20 cellular contexts compared by ENCODE assay signal in the genomic region with DNA sequence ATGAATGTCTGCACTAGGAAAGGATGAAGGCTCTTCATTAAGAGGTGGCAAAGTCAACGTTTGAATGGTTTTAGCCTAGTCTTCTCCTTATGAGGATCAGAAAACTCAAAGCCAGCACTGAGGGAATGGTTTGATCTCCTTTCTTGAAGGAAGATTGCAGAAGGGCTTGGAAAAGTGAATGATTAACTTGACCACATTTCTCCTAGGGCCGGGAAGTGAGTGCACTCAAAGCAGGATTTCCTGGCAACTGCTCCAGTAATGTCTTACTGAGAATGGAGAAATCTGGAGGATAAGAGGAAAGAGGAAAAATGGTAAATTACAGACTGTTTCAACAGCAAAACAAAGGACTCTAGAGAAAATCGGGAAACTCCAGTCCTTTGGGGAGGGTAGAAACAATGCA.
DNase-seq lines count a peak whose midpoint lies in the region; ATAC-seq, FAIRE-seq and TF ChIP-seq lines count a peak whose summit lies in the region.
"Had no signal": no experiment of that assay in that cellular context is flagged by ENCODE, and none has a peak within 500 bp of the region (broad histone marks: within the 10 kb centered on the region; RNA-seq: fewer than 3 reads in every experiment).

No MANE protein-coding gene starts in this region.

- TF ChIP-seq CTCF in A549 (IDR thresholded peaks at IDR 0.05) (no peak), RWPE2 (IDR thresholded peaks at IDR 0.05; ENCODE audit: poor library complexity, severe bottlenecking) (no peak), left lung (IDR thresholded peaks at IDR 0.05) (no peak)
- no peak for TF ChIP-seq CTCF in CD4-positive, alpha-beta T cell (IDR thresholded peaks at IDR 0.05)

- no peak overlapping the region for H3K4me3 Mint-ChIP-seq in CD4-positive, alpha-beta T cell

- TF ChIP-seq POLR2A in A549 (IDR thresholded peaks at IDR 0.05; ENCODE audit: low read length), result no peak

- no peak overlapping the region for H3K27ac Mint-ChIP-seq in CD4-positive, alpha-beta T cell

- peaks cover 10% of the 10 kb centered on the region for H3K27me3 Mint-ChIP-seq in CD4-positive, alpha-beta T cell

- CTCF ChIA-PET in A549 (lab: Yijun Ruan, JAX), result interaction anchor here (1.5 to 5.8 kb wide), 5 partner anchors 81 to 275 kb away, joined by 4 to 78 read pairs (median 21); a partner anchor contains a TSS
- CTCF ChIA-PET in CD4-positive, alpha-beta T cell (lab: Charles Lee), result no interaction called here

- peak; percentile 90 for FAIRE-seq in A549 (lab: Jason Lieb, UNC)
- FAIRE-seq: GM12878 had no signal

- H3K27me3 ChIP-seq in RWPE2 (ENCODE audit: insufficient read depth, poor library complexity, severe bottlenecking) (no peaks in the 10 kb centered on the region), left lung (no peaks in the 10 kb centered on the region)
- no peaks in the 10 kb centered on the region for H3K27me3 ChIP-seq in CD4-positive, alpha-beta T cell (ENCODE audit: control insufficient read depth, insufficient read depth, low read length)

- DNase-seq in A549 (ENCODE audit: low read depth in 1 of 2, low spot score in 1 of 2) (peak in 1 of 2 experiments; percentile 66), RWPE2 (ENCODE audit: low spot score) (no peak), foreskin melanocyte (peak; percentile 42), left lung (no peak), NCI-H69 (lab: John Stamatoyannopoulos, UW) (no peak)
- DNase-seq in activated CD4-positive, CD25-positive, alpha-beta regulatory T cell (lab: John Stamatoyannopoulos, UW), result no peak
- no peak for DNase-seq in CD4-positive, alpha-beta T cell
- DNase-seq: 8988T, DND-41, Kasumi-1, NCI-H1694 treated with DMSO at 0.1 percent for 48 hours, NCI-H2081 treated with DMSO at 0.1 percent for 48 hours, NCI-H2171 treated with DMSO at 0.1 percent for 48 hours, NCI-H524 treated with DMSO at 0.1 percent for 48 hours, SHP77 treated with DMSO at 0.1 percent for 48 hours, SW 1271 had no signal

- intact Hi-C loops in left lung (cut with DNase I), result no loop called here
- intact Hi-C loops in CD4-positive, alpha-beta T cell (cut with DNase I, micrococcal nuclease), result no loop called here

- H3K4me1 Mint-ChIP-seq in CD4-positive, alpha-beta T cell (ENCODE audit: low read depth), result no peaks in the 10 kb centered on the region

- H3K4me1 ChIP-seq in A549 (peaks cover 69% of the 10 kb centered on the region), RWPE2 (ENCODE audit: insufficient read depth, poor library complexity, severe bottlenecking) (peaks cover 47% of the 10 kb centered on the region), left lung (no peaks in the 10 kb centered on the region)

- no peaks in the 10 kb centered on the region for H3K36me3 Mint-ChIP-seq in CD4-positive, alpha-beta T cell (ENCODE audit: low read depth)

- TF ChIP-seq EP300 in A549 (IDR thresholded peaks at IDR 0.05), result no peak

- H3K27ac ChIP-seq in A549 (peak overlapping the region; percentile 92 to 98), RWPE2 (ENCODE audit: poor library complexity, severe bottlenecking) (peak overlapping the region; percentile 100), left lung (no peak overlapping the region)
- no peak overlapping the region for H3K27ac ChIP-seq in CD4-positive, alpha-beta T cell (ENCODE audit: low read depth, low read length)
- H3K27ac ChIP-seq: C4-2B, SK-N-MC had no signal

- H3K4me3 ChIP-seq in A549 (no peak overlapping the region), RWPE2 (ENCODE audit: severe bottlenecking) (no peak overlapping the region), left lung (no peak overlapping the region)
- H3K4me3 ChIP-seq: GM12878, SK-N-MC had no signal

- H3K4me2 ChIP-seq in A549, result peak overlapping the region; percentile 66

- 3% methylated on average over 3 of the region's 3 CpGs for WGBS in A549 (ENCODE audit: missing lambda C conversion rate)

- POLR2A ChIA-PET in A549 (lab: Yijun Ruan, JAX), result interaction anchor here (1.2 kb wide), 1 partner anchor 81 kb away, joined by 3 read pairs; no protein-coding TSS in a partner anchor
- POLR2A ChIA-PET in CD4-positive, alpha-beta T cell (lab: Charles Lee), result no interaction called here

- peaks cover 2% of the 10 kb centered on the region for H3K9me3 Mint-ChIP-seq in CD4-positive, alpha-beta T cell

- 0 out of 5 replicates have a peak, but pooled peaks of 1 of the 2 experiments have one; percentile 18 for TF ChIP-seq RAD21 in A549 (conservative IDR thresholded peaks at IDR 0.05 in 1 of 2, IDR thresholded peaks at IDR 0.05 in 1 of 2)

- ATAC-seq in A549 (no peak), RWPE2 (ENCODE audit: low read depth) (no peak), left lung (peak; percentile 46), GM19395 (IDR thresholded peaks at IDR 0.05; ENCODE audit: unreplicated experiment) (no peak)
- no peak for ATAC-seq in CD4-positive, alpha-beta T cell (ENCODE audit: poor library complexity)
- ATAC-seq: GM12878 had no signal

- H3K36me3 ChIP-seq in RWPE2 (ENCODE audit: low read depth) (no peaks in the 10 kb centered on the region), left lung (no peaks in the 10 kb centered on the region)

- H3K9me3 ChIP-seq in A549 (peaks cover 44% of the 10 kb centered on the region), RWPE2 (ENCODE audit: severe bottlenecking) (peaks cover 5% of the 10 kb centered on the region), left lung (no peaks in the 10 kb centered on the region)
- peaks cover 4% of the 10 kb centered on the region for H3K9me3 ChIP-seq in CD4-positive, alpha-beta T cell (ENCODE audit: control insufficient read depth, low read length)

TF ChIP-seq in A549, 52 proteins besides CTCF, POLR2A, EP300 and RAD21:
- TF ChIP-seq SMC3 (IDR thresholded peaks at IDR 0.05), result 0 out of 3 replicates have a peak, but pooled peaks have one; percentile 14
- TF ChIP-seq, protein P1, sequence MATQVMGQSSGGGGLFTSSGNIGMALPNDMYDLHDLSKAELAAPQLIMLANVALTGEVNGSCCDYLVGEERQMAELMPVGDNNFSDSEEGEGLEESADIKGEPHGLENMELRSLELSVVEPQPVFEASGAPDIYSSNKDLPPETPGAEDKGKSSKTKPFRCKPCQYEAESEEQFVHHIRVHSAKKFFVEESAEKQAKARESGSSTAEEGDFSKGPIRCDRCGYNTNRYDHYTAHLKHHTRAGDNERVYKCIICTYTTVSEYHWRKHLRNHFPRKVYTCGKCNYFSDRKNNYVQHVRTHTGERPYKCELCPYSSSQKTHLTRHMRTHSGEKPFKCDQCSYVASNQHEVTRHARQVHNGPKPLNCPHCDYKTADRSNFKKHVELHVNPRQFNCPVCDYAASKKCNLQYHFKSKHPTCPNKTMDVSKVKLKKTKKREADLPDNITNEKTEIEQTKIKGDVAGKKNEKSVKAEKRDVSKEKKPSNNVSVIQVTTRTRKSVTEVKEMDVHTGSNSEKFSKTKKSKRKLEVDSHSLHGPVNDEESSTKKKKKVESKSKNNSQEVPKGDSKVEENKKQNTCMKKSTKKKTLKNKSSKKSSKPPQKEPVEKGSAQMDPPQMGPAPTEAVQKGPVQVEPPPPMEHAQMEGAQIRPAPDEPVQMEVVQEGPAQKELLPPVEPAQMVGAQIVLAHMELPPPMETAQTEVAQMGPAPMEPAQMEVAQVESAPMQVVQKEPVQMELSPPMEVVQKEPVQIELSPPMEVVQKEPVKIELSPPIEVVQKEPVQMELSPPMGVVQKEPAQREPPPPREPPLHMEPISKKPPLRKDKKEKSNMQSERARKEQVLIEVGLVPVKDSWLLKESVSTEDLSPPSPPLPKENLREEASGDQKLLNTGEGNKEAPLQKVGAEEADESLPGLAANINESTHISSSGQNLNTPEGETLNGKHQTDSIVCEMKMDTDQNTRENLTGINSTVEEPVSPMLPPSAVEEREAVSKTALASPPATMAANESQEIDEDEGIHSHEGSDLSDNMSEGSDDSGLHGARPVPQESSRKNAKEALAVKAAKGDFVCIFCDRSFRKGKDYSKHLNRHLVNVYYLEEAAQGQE (IDR thresholded peaks at IDR 0.05), result no peak

Comparison
In these comparisons a context has a peak if more than half of its experiments do, and no peak if none do; other contexts are left out.
1. H3K27ac ChIP-seq: peak in A549 (2 of 2) and RWPE2 (single experiment); none in left lung (0 of 2) and CD4-positive, alpha-beta T cell (single experiment).